8 cellular contexts compared by ENCODE assay signal in genomic region chr11:111871693-111872161, GRCh38. TPM values are rescaled to one million over a fixed set of nuclear protein-coding genes. Genes with fewer than 3 reads are reported as not detected.
DNase-seq lines count a peak whose midpoint lies in the region; ATAC-seq and TF ChIP-seq lines count a peak whose summit lies in the region.

No MANE protein-coding gene starts in this region.

- H3K36me3 Mint-ChIP-seq in T-helper 2 cell treated with Interferon-gamma antibody and Interleukin-4, amounts not matched to agents 5 μg/mL and 100 μg/mL, for 36 hours (ENCODE audit: low read depth): peaks cover 19% of the 10 kb centered on the region

- H3K27ac ChIP-seq in foreskin keratinocyte: peak overlapping the region; percentile 66

- H3K27ac Mint-ChIP-seq in T-helper 2 cell treated with Interferon-gamma antibody and Interleukin-4, amounts not matched to agents 5 μg/mL and 100 μg/mL, for 36 hours: peak overlapping the region; percentile 85

- H3K4me3 Mint-ChIP-seq in T-helper 2 cell treated with Interferon-gamma antibody and Interleukin-4, amounts not matched to agents 5 μg/mL and 100 μg/mL, for 36 hours: peak overlapping the region; percentile 90

- DNase-seq in NCI-H82 (lab: John Stamatoyannopoulos, UW) (peak; percentile 4), NCI-H82 treated with DMSO at 0.1 percent for 48 hours (lab: John Stamatoyannopoulos, UW; ENCODE audit: unreplicated experiment) (no peak), foreskin keratinocyte (no peak), renal cortical epithelial cell (ENCODE audit: low read depth) (peak; percentile 1), NCI-H345 treated with DMSO at 0.1 percent for 48 hours (lab: John Stamatoyannopoulos, UW; ENCODE audit: unreplicated experiment) (no peak), NCI-H2196 treated with DMSO at 0.1 percent for 48 hours (lab: John Stamatoyannopoulos, UW; ENCODE audit: unreplicated experiment) (no peak)
- DNase-seq in T-helper 2 cell treated with Interferon-gamma antibody and Interleukin-4, amounts not matched to agents 5 μg/mL and 100 μg/mL, for 36 hours (ENCODE audit: low spot score): no peak

- H3K4me1 ChIP-seq in foreskin keratinocyte: no peaks in the 10 kb centered on the region

- peaks cover 13% of the 10 kb centered on the region for H3K4me1 Mint-ChIP-seq in T-helper 2 cell treated with Interferon-gamma antibody and Interleukin-4, amounts not matched to agents 5 μg/mL and 100 μg/mL, for 36 hours (ENCODE audit: low read depth)

- ATAC-seq in foreskin keratinocyte (no peak), HG03432 (IDR thresholded peaks at IDR 0.05; ENCODE audit: unreplicated experiment) (no peak)

- H3K27me3 ChIP-seq in foreskin keratinocyte: no peaks in the 10 kb centered on the region

- TF ChIP-seq CTCF in foreskin keratinocyte (conservative IDR thresholded peaks at IDR 0.05): no peak

- H3K9me3 Mint-ChIP-seq in T-helper 2 cell treated with Interferon-gamma antibody and Interleukin-4, amounts not matched to agents 5 μg/mL and 100 μg/mL, for 36 hours: no peaks in the 10 kb centered on the region

- H3K27me3 Mint-ChIP-seq in T-helper 2 cell treated with Interferon-gamma antibody and Interleukin-4, amounts not matched to agents 5 μg/mL and 100 μg/mL, for 36 hours (ENCODE audit: low read depth): no peaks in the 10 kb centered on the region

RNA-seq across cellular contexts. Expression of gene ALG9, which starts 0.3 kb away (rescaled TPM):
- total RNA-seq in foreskin keratinocyte (30.3 and 32.6 TPM in 2 replicates), renal cortical epithelial cell (41.7 and 42.4 TPM in 2 replicates)
- polyA plus RNA-seq in foreskin keratinocyte: 20.6 and 21.3 TPM in 2 replicates

RNA-seq across cellular contexts. Expression of gene FDXACB1, which starts 7.2 kb away (rescaled TPM):
- total RNA-seq in foreskin keratinocyte (5.0 and 5.2 TPM in 2 replicates), renal cortical epithelial cell (3.0 and 3.4 TPM in 2 replicates)
- 2.2 and 2.9 TPM in 2 replicates for polyA plus RNA-seq in foreskin keratinocyte

RNA-seq across cellular contexts. Expression of gene CFAP68, which starts 7.6 kb away (rescaled TPM):
- total RNA-seq in foreskin keratinocyte (22.3 and 23.7 TPM in 2 replicates), renal cortical epithelial cell (7.6 and 20.1 TPM in 2 replicates)
- 35.3 and 36.3 TPM in 2 replicates for polyA plus RNA-seq in foreskin keratinocyte

RNA-seq across cellular contexts. Expression of gene CRYAB, which starts 39.8 kb away (rescaled TPM):
- total RNA-seq in foreskin keratinocyte (0.85 and 2.0 TPM in 2 replicates), renal cortical epithelial cell (63.0 and 179 TPM in 2 replicates)
- 1.0 and 1.2 TPM in 2 replicates for polyA plus RNA-seq in foreskin keratinocyte

RNA-seq across cellular contexts. Expression of gene HSPB2, which starts 40.8 kb away (rescaled TPM):
- total RNA-seq in foreskin keratinocyte: not detected in 2 replicates
- polyA plus RNA-seq in foreskin keratinocyte: 0.11 TPM in 1 of 2 replicates, not detected in the other
- 0.10 and 0.69 TPM in 2 replicates for total RNA-seq in renal cortical epithelial cell

Comparison
In these comparisons a context has a peak if more than half of its experiments do, and no peak if none do; other contexts are left out.
1. DNase-seq: peak in NCI-H82 (single experiment) and renal cortical epithelial cell (single experiment); none in NCI-H82 treated with DMSO at 0.1 percent for 48 hours (single experiment), T-helper 2 cell treated with Interferon-gamma antibody and Interleukin-4, amounts not matched to agents 5 μg/mL and 100 μg/mL, for 36 hours (single experiment), foreskin keratinocyte (0 of 2), NCI-H345 treated with DMSO at 0.1 percent for 48 hours (single experiment) and NCI-H2196 treated with DMSO at 0.1 percent for 48 hours (single experiment).